21 cellular contexts compared by ENCODE assay signal in the genomic region with DNA sequence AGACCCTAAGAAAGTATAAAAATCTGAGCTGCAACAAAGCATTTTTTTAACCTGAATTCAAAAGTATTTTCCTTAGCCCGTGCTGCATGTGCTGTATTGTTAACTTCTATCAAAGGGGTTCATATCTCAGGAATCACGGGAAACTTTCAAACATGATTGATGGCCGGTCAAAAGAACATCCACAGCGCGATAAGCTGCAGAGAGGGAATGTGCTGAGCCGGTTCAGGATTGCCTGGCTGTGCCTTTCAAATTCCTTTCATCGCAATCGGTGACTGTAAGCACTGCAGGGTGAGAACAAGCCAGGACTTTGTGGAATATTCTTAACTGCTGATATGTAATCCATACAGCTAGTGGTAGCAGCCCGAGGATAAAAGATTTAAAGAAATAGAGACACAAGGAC.
DNase-seq lines count a peak whose midpoint lies in the region; ATAC-seq and TF ChIP-seq lines count a peak whose summit lies in the region.
"Had no signal": no experiment of that assay in that cellular context is flagged by ENCODE, and none has a peak within 500 bp of the region (broad histone marks: within the 10 kb centered on the region; RNA-seq: fewer than 3 reads in every experiment).

No MANE protein-coding gene starts in this region.

- no peak overlapping the region for H3K9ac ChIP-seq in IMR-90 (ENCODE audit: low read depth, low read length)

- no peak for TF ChIP-seq RAD21 in IMR-90 (IDR thresholded peaks at IDR 0.05; ENCODE audit: low read length)

- intact Hi-C loops in IMR-90 (cut with micrococcal nuclease) = no loop called here

- no peak overlapping the region for H3K27ac ChIP-seq in IMR-90 (ENCODE audit: insufficient read depth, low read length)
- H3K27ac ChIP-seq: thoracic aorta had no signal

- no peaks in the 10 kb centered on the region for H3K9me3 ChIP-seq in IMR-90 (ENCODE audit: control insufficient read depth, insufficient read depth, low read length)
- H3K9me3 ChIP-seq: thoracic aorta had no signal

- H4K5ac ChIP-seq in IMR-90 (ENCODE audit: low read depth, low read length) = no peak overlapping the region

- H3K14ac ChIP-seq in IMR-90 (replicated peaks; ENCODE audit: low read depth, low read length) = no peak overlapping the region

- no peaks in the 10 kb centered on the region for H3K9me1 ChIP-seq in IMR-90 (ENCODE audit: insufficient read depth, low read length)

- H2AK9ac ChIP-seq in IMR-90 (replicated peaks; ENCODE audit: low read depth, low read length, poor library complexity) = no peak overlapping the region

- no peaks in the 10 kb centered on the region for H3K36me3 ChIP-seq in IMR-90 (ENCODE audit: control insufficient read depth, insufficient read depth, low read length)
- H3K36me3 ChIP-seq: thoracic aorta had no signal

- CTCF ChIA-PET in IMR-90 (lab: Yijun Ruan, JAX) = no interaction called here

- H2BK15ac ChIP-seq in IMR-90 (ENCODE audit: low read depth, low read length) = no peak overlapping the region

- ATAC-seq in IMR-90 (ENCODE audit: low read depth) = peak; percentile 67
- no peak for ATAC-seq in GM18858 (IDR thresholded peaks at IDR 0.05; ENCODE audit: unreplicated experiment)
- ATAC-seq: stimulated activated effector memory CD8-positive, alpha-beta T cell treated with anti-CD3 and anti-CD28 coated beads, Interleukin-12 subunit alpha, Interleukin-12 subunit beta, amount 100 ng/mL, for 72 hours had no signal

- TF ChIP-seq POLR2A in IMR-90 (IDR thresholded peaks at IDR 0.05; ENCODE audit: low read depth, low read length) = no peak

- in situ Hi-C loops in IMR-90 (cut with MboI; ENCODE audit: low sequenced_read_pairs) = no loop called here

- no peak overlapping the region for H2BK5ac ChIP-seq in IMR-90 (ENCODE audit: low read depth, low read length, poor library complexity, severe bottlenecking)

- no peak overlapping the region for H3K56ac ChIP-seq in IMR-90 (ENCODE audit: extremely low read depth, insufficient read depth, low read length)

- no peak overlapping the region for H4K91ac ChIP-seq in IMR-90 (ENCODE audit: insufficient read depth, low read depth, low read length)

- H4K8ac ChIP-seq in IMR-90 (ENCODE audit: low read depth in 2 of 2, low read length in 2 of 2) = no peak overlapping the region

- no peak overlapping the region for H2AFZ ChIP-seq in IMR-90 (replicated peaks; ENCODE audit: low read length, poor library complexity)

- peaks cover 42% of the 10 kb centered on the region for H3K27me3 ChIP-seq in IMR-90 (ENCODE audit: control insufficient read depth, insufficient read depth, low read length)

- 10% methylated on average over 8 of the region's 9 CpGs; no CpG with 5 or more reads in 1 of the 2 experiments for WGBS in IMR-90 (ENCODE audit: extremely low coverage in 2 of 2, insufficient read length in 1 of 2), 2 experiments

- no peaks in the 10 kb centered on the region for H3K79me1 ChIP-seq in IMR-90 (ENCODE audit: low read depth in 1 of 2, low read length in 2 of 2)

- dilution Hi-C loops in IMR-90 (cut with HindIII; ENCODE audit: low sequenced_read_pairs, unreplicated experiment) = no loop called here

- H2BK20ac ChIP-seq in IMR-90 (ENCODE audit: low read depth, low read length) = no peak overlapping the region

- H2BK120ac ChIP-seq in IMR-90 (ENCODE audit: low read depth, low read length) = no peak overlapping the region

- no peak overlapping the region for H3K4me2 ChIP-seq in IMR-90 (ENCODE audit: low read depth, low read length)

- H2AK5ac ChIP-seq in IMR-90 (ENCODE audit: low read depth, low read length) = no peak overlapping the region

- no peaks in the 10 kb centered on the region for H4K20me1 ChIP-seq in IMR-90 (ENCODE audit: insufficient read depth, low read length)

- no peaks in the 10 kb centered on the region for H3K4me1 ChIP-seq in IMR-90 (ENCODE audit: control insufficient read depth, insufficient read depth, low read length)

- no peak overlapping the region for H3K4me3 ChIP-seq in IMR-90 (ENCODE audit: insufficient read depth, low read depth, low read length)
- H3K4me3 ChIP-seq in retinal pigment epithelial cell (ENCODE audit: low read length) = no peak overlapping the region
- H3K4me3 ChIP-seq: thoracic aorta had no signal

- H3K18ac ChIP-seq in IMR-90 (ENCODE audit: low read depth, low read length) = no peak overlapping the region

- no peak overlapping the region for H3K23ac ChIP-seq in IMR-90 (ENCODE audit: low read depth, low read length)

- H3K4ac ChIP-seq in IMR-90 (ENCODE audit: low read depth, low read length) = no peak overlapping the region

- DNase-seq in IMR-90 (peak; percentile 7), ecto neural progenitor cell (ENCODE audit: low spot score) (peak; percentile 48), kidney glomerular epithelial cell (lab: John Stamatoyannopoulos, UW) (peak; percentile 32), retinal pigment epithelial cell (ENCODE audit: low read depth) (peak; percentile 38), cerebellum (ENCODE audit: low spot score) (no peak), HCEC 1CT (no peak)
- DNase-seq: activated CD4-positive, alpha-beta T cell treated with anti-CD3 and anti-CD28 coated beads, Interleukin-2, amount 50 U/mL, for 48 hours; activated gamma-delta T cell treated with Interleukin-2 at 50 U/mL for 16 hours; activated T-cell treated with anti-CD3 and anti-CD28 coated beads for 4 hours; amniotic stem cell; CD8-positive, alpha-beta memory T cell; DMS79 treated with DMSO at 0.1 percent for 48 hours; HFFc6; kidney; midbrain; NCI-H2029 treated with DMSO at 0.1 percent for 48 hours; NCI-H510A treated with DMSO at 0.1 percent for 48 hours; SHP77 had no signal

- TF ChIP-seq CTCF in IMR-90 (conservative IDR thresholded peaks at IDR 0.05; ENCODE audit: low read depth, low read length) (no peak), retinal pigment epithelial cell (conservative IDR thresholded peaks at IDR 0.05; ENCODE audit: low read depth, low read length) (peak; percentile 3)

- BruUV-seq in IMR-90 (replicated peaks; lab: Mats Ljungman, UMichigan) = no TSS peak

- POLR2A ChIA-PET in IMR-90 (lab: Charles Lee; ENCODE audit: unreplicated experiment) = no interaction called here

TF ChIP-seq in IMR-90, 13 proteins besides CTCF, POLR2A, EP300 and RAD21:
- no peak for TF ChIP-seq CEBPB (IDR thresholded peaks at IDR 0.05; ENCODE audit: low read depth, low read length)
- no peak for TF ChIP-seq MAFK (IDR thresholded peaks at IDR 0.05; ENCODE audit: low read depth, low read length)
- no peak for TF ChIP-seq RFX5 (IDR thresholded peaks at IDR 0.05; ENCODE audit: low read depth, low read length)
- no peak for TF ChIP-seq NFE2L2 (IDR thresholded peaks at IDR 0.05; ENCODE audit: low read depth, low read length)
- TF ChIP-seq CHD1 (IDR thresholded peaks at IDR 0.05; ENCODE audit: low read depth, low read length) = no peak
- TF ChIP-seq ELK1 (IDR thresholded peaks at IDR 0.05; ENCODE audit: borderline replicate concordance, low read depth, low read length) = no peak
- no peak for TF ChIP-seq MXI1 (IDR thresholded peaks at IDR 0.05; ENCODE audit: borderline replicate concordance, low read depth, low read length)
- TF ChIP-seq MAZ (IDR thresholded peaks at IDR 0.05; ENCODE audit: borderline replicate concordance, low read depth, low read length) = no peak
- TF ChIP-seq FOS (IDR thresholded peaks at IDR 0.05; ENCODE audit: low read depth, low read length) = no peak
- no peak for TF ChIP-seq SMC3 (IDR thresholded peaks at IDR 0.05; ENCODE audit: low read depth, low read length)
- TF ChIP-seq BHLHE40 (IDR thresholded peaks at IDR 0.05; ENCODE audit: low read depth, low read length) = no peak
- TF ChIP-seq RCOR1 (IDR thresholded peaks at IDR 0.05; ENCODE audit: insufficient replicate concordance, low read length) = no peak
- TF ChIP-seq USF2 (IDR thresholded peaks at IDR 0.05; ENCODE audit: low read depth, low read length) = no peak
TF ChIP-seq in IMR-90: peak in this region for 0.

Comparison
In these comparisons a context has a peak if more than half of its experiments do, and no peak if none do; other contexts are left out.
1. DNase-seq: peak in IMR-90 (single experiment), ecto neural progenitor cell (single experiment), kidney glomerular epithelial cell (single experiment) and retinal pigment epithelial cell (single experiment); none in cerebellum (single experiment) and HCEC 1CT (single experiment).